Comparison of ENCODE assay signal across 9 cellular contexts in genomic region chr1:113946668-113947387, GRCh38. TPM values are rescaled to one million over a fixed set of nuclear protein-coding genes. Genes with fewer than 3 reads are reported as not detected.
DNase-seq lines count a peak whose midpoint lies in the region; ATAC-seq and TF ChIP-seq lines count a peak whose summit lies in the region.
"Had no signal": no experiment of that assay in that cellular context is flagged by ENCODE, and none has a peak within 500 bp of the region (broad histone marks: within the 10 kb centered on the region; RNA-seq: fewer than 3 reads in every experiment).

No MANE protein-coding gene starts in this region.

- H3K36me3 ChIP-seq in ascending aorta, result peaks cover 0 to 8% of the 10 kb centered on the region in 2 donors
- peaks cover 9% of the 10 kb centered on the region for H3K36me3 ChIP-seq in upper lobe of right lung

- peaks cover 85% of the 10 kb centered on the region for H3K4me1 Mint-ChIP-seq in activated T-cell treated with anti-CD3 and anti-CD28 coated beads, Interleukin-2, amount 50 U/mL, for 72 hours (ENCODE audit: low read depth)
- peaks cover 22% of the 10 kb centered on the region for H3K4me1 Mint-ChIP-seq in memory B cell

- H3K9me3 ChIP-seq in ascending aorta (no peaks in the 10 kb centered on the region), upper lobe of right lung (no peaks in the 10 kb centered on the region)

- intact Hi-C loops in ascending aorta (cut with DNase I) (no loop called here), upper lobe of right lung (cut with DNase I) (no loop called here)

- H3K27me3 ChIP-seq in ascending aorta, result no peaks in the 10 kb centered on the region
- H3K27me3 ChIP-seq in upper lobe of right lung, result no peaks in the 10 kb centered on the region

- H3K4me1 ChIP-seq in ascending aorta (peaks cover 4 to 28% of the 10 kb centered on the region in 2 donors), upper lobe of right lung (peaks cover 37% of the 10 kb centered on the region)

- H3K27ac ChIP-seq in ascending aorta (peak overlapping the region; percentile 31 to 54), upper lobe of right lung (peak overlapping the region; percentile 53)

- peak overlapping the region; percentile 98 for H3K27ac Mint-ChIP-seq in activated T-cell treated with anti-CD3 and anti-CD28 coated beads, Interleukin-2, amount 50 U/mL, for 72 hours
- H3K27ac Mint-ChIP-seq in memory B cell, result peak overlapping the region; percentile 78

- peak overlapping the region; percentile 61 to 84 for H3K4me3 Mint-ChIP-seq in activated T-cell treated with anti-CD3 and anti-CD28 coated beads, Interleukin-2, amount 50 U/mL, for 72 hours
- H3K4me3 Mint-ChIP-seq in memory B cell, result no peak overlapping the region

- H3K36me3 Mint-ChIP-seq in activated T-cell treated with anti-CD3 and anti-CD28 coated beads, Interleukin-2, amount 50 U/mL, for 72 hours (ENCODE audit: insufficient read depth in 2 of 2), result peaks cover 11 to 27% of the 10 kb centered on the region in 2 donors
- peaks cover 22% of the 10 kb centered on the region for H3K36me3 Mint-ChIP-seq in memory B cell

- H3K4me3 ChIP-seq in ascending aorta, result no peak overlapping the region
- no peak overlapping the region for H3K4me3 ChIP-seq in upper lobe of right lung

- no peaks in the 10 kb centered on the region for H3K27me3 Mint-ChIP-seq in activated T-cell treated with anti-CD3 and anti-CD28 coated beads, Interleukin-2, amount 50 U/mL, for 72 hours (ENCODE audit: low read depth)
- no peaks in the 10 kb centered on the region for H3K27me3 Mint-ChIP-seq in memory B cell

- peaks cover 0 to 2% of the 10 kb centered on the region in 2 donors for H3K9me3 Mint-ChIP-seq in activated T-cell treated with anti-CD3 and anti-CD28 coated beads, Interleukin-2, amount 50 U/mL, for 72 hours
- H3K9me3 Mint-ChIP-seq in memory B cell, result no peaks in the 10 kb centered on the region

- no peak for DNase-seq in activated T-cell treated with anti-CD3 and anti-CD28 coated beads, Interleukin-2, amount 50 U/mL, for 72 hours
- no peak for DNase-seq in activated T-cell treated with anti-CD3 and anti-CD28 coated beads, Interleukin-2, amount 50 U/mL, for 48 hours
- DNase-seq in ascending aorta (ENCODE audit: low spot score in 2 of 2) (no peak), memory B cell (ENCODE audit: low spot score in 2 of 2) (no peak), upper lobe of right lung (no peak), glomerular visceral epithelial cell (ENCODE audit: extremely low spot score) (no peak), iPS-NIHi7 (ENCODE audit: extremely low spot score) (no peak)
- DNase-seq: posterior cingulate gyrus had no signal

- no peak for TF ChIP-seq CTCF in ascending aorta (IDR thresholded peaks at IDR 0.05)
- no peak for TF ChIP-seq CTCF in upper lobe of right lung (IDR thresholded peaks at IDR 0.05)

- ATAC-seq in activated T-cell treated with anti-CD3 and anti-CD28 coated beads, Interleukin-2, amount 50 U/mL, for 72 hours (replicated peaks in 1 of 2), result peak; percentile 47 to 66
- ATAC-seq in memory B cell (ENCODE audit: low read depth) (no peak), upper lobe of right lung (no peak), GM21360 (IDR thresholded peaks at IDR 0.05; ENCODE audit: unreplicated experiment) (no peak)

RNA-seq across cellular contexts. Expression of gene HIPK1, which starts 17.7 kb away (rescaled TPM):
- total RNA-seq in activated T-cell treated with anti-CD3 and anti-CD28 coated beads, Interleukin-2, amount 50 U/mL, for 72 hours, result 10 to 100 TPM; 74.4 to 75.6 TPM
- total RNA-seq in ascending aorta (41.7 TPM), upper lobe of right lung (77.8 TPM)

RNA-seq across cellular contexts. Expression of gene OLFML3, which starts 32.4 kb away (rescaled TPM):
- 1 to 10 TPM in 1 of 2 donors, under 1 TPM in 1; 0.90 to 1.0 TPM for total RNA-seq in activated T-cell treated with anti-CD3 and anti-CD28 coated beads, Interleukin-2, amount 50 U/mL, for 72 hours
- total RNA-seq in ascending aorta (26.4 TPM), upper lobe of right lung (43.5 TPM)

RNA-seq across cellular contexts. Expression of gene DCLRE1B, which starts 41.7 kb away (rescaled TPM):
- 10 to 100 TPM; 13.8 to 17.8 TPM for total RNA-seq in activated T-cell treated with anti-CD3 and anti-CD28 coated beads, Interleukin-2, amount 50 U/mL, for 72 hours
- total RNA-seq in ascending aorta (1.9 TPM), upper lobe of right lung (6.6 TPM)

RNA-seq across cellular contexts. Expression of gene AP4B1, which starts 42.2 kb away (rescaled TPM):
- total RNA-seq in activated T-cell treated with anti-CD3 and anti-CD28 coated beads, Interleukin-2, amount 50 U/mL, for 72 hours, result 10 to 100 TPM; 50.5 to 68.8 TPM
- 3.2 TPM for total RNA-seq in ascending aorta
- 16.1 TPM for total RNA-seq in upper lobe of right lung

RNA-seq across cellular contexts. Expression of gene BCL2L15, which starts 59.4 kb away (rescaled TPM):
- total RNA-seq in activated T-cell treated with anti-CD3 and anti-CD28 coated beads, Interleukin-2, amount 50 U/mL, for 72 hours, result 1 to 10 TPM; 1.3 to 1.7 TPM
- total RNA-seq in ascending aorta, result not detected
- total RNA-seq in upper lobe of right lung, result 1.8 TPM

Comparison
In these comparisons a context has a peak if more than half of its experiments do, and no peak if none do; other contexts are left out.
1. ATAC-seq: peak in activated T-cell treated with anti-CD3 and anti-CD28 coated beads, Interleukin-2, amount 50 U/mL, for 72 hours (2 of 2); none in memory B cell (single experiment), upper lobe of right lung (single experiment) and GM21360 (single experiment).
2. RNA of gene OLFML3, which starts 32.4 kb away (total RNA-seq): 43.5 TPM in upper lobe of right lung (single experiment) and 26.4 TPM in ascending aorta (single experiment); 0.90 to 1.0 TPM in activated T-cell treated with anti-CD3 and anti-CD28 coated beads, Interleukin-2, amount 50 U/mL, for 72 hours; every median in the first group is over 10 times any median in the second.